Comparison of ENCODE assay signal across 23 cellular contexts in genomic region chr16:87320510-87321227, GRCh38. TPM values are rescaled to one million over a fixed set of nuclear protein-coding genes. Genes with fewer than 3 reads are reported as not detected.
A peak's percentile ranks its signal among the peaks of the same experiment; 100 is the strongest.
DNase-seq lines count a peak whose midpoint lies in the region; ATAC-seq and TF ChIP-seq lines count a peak whose summit lies in the region.
"Had no signal": no experiment of that assay in that cellular context is flagged by ENCODE, and none has a peak within 500 bp of the region (broad histone marks: within the 10 kb centered on the region; RNA-seq: fewer than 3 reads in every experiment).

No MANE protein-coding gene starts in this region.

- WGBS in right cardiac atrium = 89% methylated on average over 12 of the region's 12 CpGs
- 84 to 89% (median 87%) methylated on average over 12 of the region's 12 CpGs for WGBS in spleen, 5 donors

- H3K36me3 ChIP-seq in WERI-Rb-1 (no peaks in the 10 kb centered on the region), spleen (no peaks in the 10 kb centered on the region), tibial artery (peaks cover 0 to 2% (median 0%) of the 10 kb centered on the region in 3 donors)

- H3K4me1 ChIP-seq in right cardiac atrium (ENCODE audit: control insufficient read depth, insufficient read depth, low read length) (peaks cover 4% of the 10 kb centered on the region), spleen (peaks cover 10 to 36% (median 18%) of the 10 kb centered on the region in 6 donors), tibial artery (peaks cover 0 to 15% (median 11%) of the 10 kb centered on the region in 4 donors)

- H3K4me3 Mint-ChIP-seq in chondrocyte (ENCODE audit: unreplicated experiment) = no peak overlapping the region
- H3K4me3 Mint-ChIP-seq: GM23338, H9, HFFc6 had no signal

- H3K9me3 ChIP-seq in right cardiac atrium (ENCODE audit: control insufficient read depth, low read length) = no peaks in the 10 kb centered on the region
- no peaks in the 10 kb centered on the region for H3K9me3 ChIP-seq in WERI-Rb-1 (ENCODE audit: severe bottlenecking)
- no peaks in the 10 kb centered on the region for H3K9me3 ChIP-seq in spleen
- no peaks in the 10 kb centered on the region for H3K9me3 ChIP-seq in tibial artery
- H3K9me3 ChIP-seq: BLaER1 had no signal

- H3K4me3 ChIP-seq in right cardiac atrium (ENCODE audit: low read length) (no peak overlapping the region), WERI-Rb-1 (ENCODE audit: low read depth, low read length) (no peak overlapping the region), spleen (no peak overlapping the region), tibial artery (no peak overlapping the region)
- H3K4me3 ChIP-seq: BLaER1, GM12878, GM23338, PC-9 had no signal

- intact Hi-C loops in Right ventricle myocardium inferior (cut with DNase I) = loop anchor here (5.0 kb wide), 1 partner anchor 37 kb away; no protein-coding TSS in a partner anchor
- intact Hi-C loops in right cardiac atrium (cut with DNase I) = loop anchor here in 3 of 4 donors (5.0 to 10.0 kb wide), 2 partner anchors 54 to 62 kb away; partner anchors contain the start of gene FBXO31 (in 2 of the 3)
- intact Hi-C loops in spleen (cut with DNase I; ENCODE audit: low total_unique reads) = no loop called here
- intact Hi-C loops in tibial artery (cut with DNase I; ENCODE audit: low total_unique reads) = no loop called here

- H3K27ac ChIP-seq in right cardiac atrium (ENCODE audit: low read length) = no peak overlapping the region
- H3K27ac ChIP-seq in WERI-Rb-1 = peak overlapping the region; percentile 60
- H3K27ac ChIP-seq in spleen = no peak overlapping the region
- no peak overlapping the region for H3K27ac ChIP-seq in tibial artery
- H3K27ac ChIP-seq: BLaER1, KMS-11, PC-9 had no signal

- no peak overlapping the region for H3K27ac Mint-ChIP-seq in chondrocyte (ENCODE audit: unreplicated experiment)
- H3K27ac Mint-ChIP-seq: GM23338, HFFc6 had no signal

- H3K36me3 Mint-ChIP-seq in chondrocyte (ENCODE audit: low read depth) = no peaks in the 10 kb centered on the region
- H3K36me3 Mint-ChIP-seq: CD4-positive, CD25-positive, alpha-beta regulatory T cell had no signal

- peaks cover 12% of the 10 kb centered on the region for H3K4me1 Mint-ChIP-seq in chondrocyte (ENCODE audit: low read depth)

- no peak for TF ChIP-seq POLR2A in spleen (IDR thresholded peaks at IDR 0.05)

- DNase-seq in Right ventricle myocardium inferior (ENCODE audit: missing footprints) = peak; percentile 35
- DNase-seq in right cardiac atrium = no peak
- DNase-seq in WERI-Rb-1 = no peak
- DNase-seq in chondrocyte (ENCODE audit: low spot score) = peak; percentile 17
- DNase-seq in spleen = peak; percentile 31
- no peak for DNase-seq in tibial artery
- DNase-seq in SW 1271 (lab: John Stamatoyannopoulos, UW) = no peak
- DNase-seq: CD4-positive, CD25-positive, alpha-beta regulatory T cell; GDM1; H9; HFFc6; IMR-90; NCI-H1048; NCI-H1417; NCI-H345; NCI-H510A treated with DMSO at 0.1 percent for 48 hours; PC-9; SHP77 treated with DMSO at 0.1 percent for 48 hours had no signal

- H3K9me3 Mint-ChIP-seq in chondrocyte (ENCODE audit: low read depth) = no peaks in the 10 kb centered on the region
- H3K9me3 Mint-ChIP-seq: CD4-positive, CD25-positive, alpha-beta regulatory T cell; H9; HFFc6 had no signal

- no peaks in the 10 kb centered on the region for H3K27me3 ChIP-seq in right cardiac atrium (ENCODE audit: control insufficient read depth, insufficient read depth)
- H3K27me3 ChIP-seq in WERI-Rb-1 (ENCODE audit: insufficient read depth, low read depth, severe bottlenecking) = no peaks in the 10 kb centered on the region
- H3K27me3 ChIP-seq in spleen (replicated peaks in 1 of 7) = no peaks in the 10 kb centered on the region
- no peaks in the 10 kb centered on the region for H3K27me3 ChIP-seq in tibial artery
- H3K27me3 ChIP-seq: BLaER1 had no signal

- no peak for ATAC-seq in Right ventricle myocardium inferior
- ATAC-seq in right cardiac atrium = no peak
- no peak for ATAC-seq in HG02973 (IDR thresholded peaks at IDR 0.05; ENCODE audit: unreplicated experiment)
- ATAC-seq: GM12878, GM23338 had no signal

- no peaks in the 10 kb centered on the region for H3K27me3 Mint-ChIP-seq in chondrocyte (ENCODE audit: low read depth)
- H3K27me3 Mint-ChIP-seq: CD4-positive, CD25-positive, alpha-beta regulatory T cell had no signal

- TF ChIP-seq CTCF in WERI-Rb-1 (IDR thresholded peaks at IDR 0.05; ENCODE audit: low read depth, low read length) (no peak), chondrocyte (IDR thresholded peaks at IDR 0.05) (no peak), spleen (IDR thresholded peaks at IDR 0.05 in 8 of 11, conservative IDR thresholded peaks at IDR 0.05 in 3 of 11) (no peak), tibial artery (IDR thresholded peaks at IDR 0.05) (no peak)

RNA-seq across cellular contexts. Expression of gene C16orf95, which starts 3.5 kb away (rescaled TPM):
- total RNA-seq in Right ventricle myocardium inferior (4.2 TPM), right cardiac atrium (1 to 10 TPM; 3.4 to 5.4 (median 4.2) TPM), chondrocyte (6.9 to 8.8 TPM (median 7.2 TPM) in 3 replicates), spleen (1 to 10 TPM in 5 of 7 donors, not detected in 2; 1.0 to 2.6 (median 2.0) TPM)
- polyA plus RNA-seq in right cardiac atrium (4.7 TPM), spleen (1 to 10 TPM; 1.2 to 2.9 (median 2.8) TPM)

Comparison
In these comparisons a context has a peak if more than half of its experiments do, and no peak if none do; other contexts are left out.
1. DNase-seq: peak in Right ventricle myocardium inferior (single experiment), chondrocyte (single experiment) and spleen (single experiment); none in right cardiac atrium (0 of 3), WERI-Rb-1 (single experiment), tibial artery (0 of 2) and SW 1271 (0 of 2).
2. intact Hi-C loops: an anchor here in Right ventricle myocardium inferior (5.0 kb wide) and right cardiac atrium (5.0 to 10.0 kb wide); none called in spleen and tibial artery.